ENCODE assay signal across 6 cellular contexts in the genomic region with DNA sequence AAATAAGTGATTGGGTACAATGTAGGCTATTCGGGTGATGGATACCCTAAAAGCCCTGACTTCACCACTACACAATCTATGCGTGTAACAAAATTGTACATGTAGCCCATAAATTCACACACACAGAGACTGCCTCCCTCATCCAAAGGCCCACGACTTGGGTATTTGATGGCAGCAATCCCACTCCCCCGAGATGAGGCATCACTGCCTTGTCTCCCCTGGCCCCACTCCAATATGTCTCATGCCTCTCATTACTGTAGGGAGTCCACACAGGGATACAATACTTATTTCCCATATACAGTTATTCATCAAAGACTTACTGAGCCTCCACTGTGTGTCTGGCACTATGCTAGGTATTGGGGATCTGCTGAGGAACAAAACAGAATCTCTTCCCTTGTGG.
"Had no signal": no experiment of that assay in that cellular context is flagged by ENCODE, and none has a peak within 500 bp of the region (broad histone marks: within the 10 kb centered on the region; RNA-seq: fewer than 3 reads in every experiment).

No MANE protein-coding gene starts in this region.

- DNase-seq: IMR-90, KBM-7, KG1 had no signal

- H3K27ac ChIP-seq: HL-60, KMS-11 had no signal

- H3K4me3 ChIP-seq: K562 had no signal
